Comparison of ENCODE assay signal across 8 cellular contexts in genomic region chr19:47231215-47232054, GRCh38. TPM values are rescaled to one million over a fixed set of nuclear protein-coding genes. Genes with fewer than 3 reads are reported as not detected.
DNase-seq lines count a peak whose midpoint lies in the region; ATAC-seq and TF ChIP-seq lines count a peak whose summit lies in the region.

No MANE protein-coding gene starts in this region.

- peaks cover 48% of the 10 kb centered on the region for H3F3A ChIP-seq in neural progenitor cell (ENCODE audit: low read depth)

- no peaks in the 10 kb centered on the region for H3K9me3 Mint-ChIP-seq in neural progenitor cell

- H3K4me3 Mint-ChIP-seq in neural progenitor cell, result peak overlapping the region; percentile 83

- H3K4me1 ChIP-seq in foreskin keratinocyte (peaks cover 18% of the 10 kb centered on the region), neural progenitor cell (peaks cover 16% of the 10 kb centered on the region), stomach (peaks cover 48 to 64% (median 52%) of the 10 kb centered on the region in 4 donors)

- peak overlapping the region; percentile 74 for H3K4me2 ChIP-seq in neural progenitor cell

- no peaks in the 10 kb centered on the region for H3K36me3 ChIP-seq in neural progenitor cell
- H3K36me3 ChIP-seq in stomach, result no peaks in the 10 kb centered on the region

- H3K36me3 Mint-ChIP-seq in neural progenitor cell, result no peaks in the 10 kb centered on the region

- no peak overlapping the region for H3K9ac ChIP-seq in neural progenitor cell

- H3K9me3 ChIP-seq in neural progenitor cell (ENCODE audit: low read depth) (no peaks in the 10 kb centered on the region), stomach (no peaks in the 10 kb centered on the region)

- H3K4me3 ChIP-seq in neural progenitor cell (peak overlapping the region; percentile 100), stomach (peak overlapping the region; percentile 74 to 99 (median 97))

- no peak for TF ChIP-seq EP300 in stomach (IDR thresholded peaks at IDR 0.05)

- ATAC-seq in HG03521 (IDR thresholded peaks at IDR 0.05; ENCODE audit: unreplicated experiment) (peak; percentile 36), foreskin keratinocyte (peak; percentile 29)

- peaks cover 20% of the 10 kb centered on the region for H3K27me3 Mint-ChIP-seq in neural progenitor cell (ENCODE audit: insufficient read depth, low read depth)

- DNase-seq in NCI-H2081 (lab: John Stamatoyannopoulos, UW) (peak; percentile 62 to 64), NCI-H2081 treated with DMSO at 0.1 percent for 48 hours (lab: John Stamatoyannopoulos, UW) (no peak), RPMI8226 (peak; percentile 85), activated gamma-delta T cell treated with Interleukin-2 at 50 U/mL for 16 hours (peak; percentile 89), foreskin keratinocyte (peak in 1 of 2 donors; percentile 60), neural progenitor cell (ENCODE audit: low spot score) (peak; percentile 90), stomach (peak; percentile 93)

- H3K27ac ChIP-seq in foreskin keratinocyte (peak overlapping the region; percentile 89), neural progenitor cell (no peak overlapping the region), stomach (peak overlapping the region; percentile 83 to 99 (median 91))

- 2 to 23% (median 7%) methylated on average over 3 to 51 of the region's 51 CpGs for WGBS in stomach, 5 donors

- H3K27ac Mint-ChIP-seq in neural progenitor cell, result peak overlapping the region; percentile 26

- no peak for TF ChIP-seq POLR2A in stomach (IDR thresholded peaks at IDR 0.05)

- H3K4me1 Mint-ChIP-seq in neural progenitor cell, result peaks cover 16% of the 10 kb centered on the region

- peak overlapping the region; percentile 55 for H2AFZ ChIP-seq in neural progenitor cell (replicated peaks)

- no peaks in the 10 kb centered on the region for H3K27me3 ChIP-seq in foreskin keratinocyte
- H3K27me3 ChIP-seq in neural progenitor cell, result no peaks in the 10 kb centered on the region
- H3K27me3 ChIP-seq in stomach, result no peaks in the 10 kb centered on the region

- H4K20me1 ChIP-seq in neural progenitor cell (ENCODE audit: low read depth), result peaks cover 24% of the 10 kb centered on the region

- intact Hi-C loops in stomach (cut with DNase I; ENCODE audit: low total_unique reads), result no loop called here

- H3K79me2 ChIP-seq in neural progenitor cell (ENCODE audit: low read depth), result peaks cover 34% of the 10 kb centered on the region

- no peak for TF ChIP-seq CTCF in foreskin keratinocyte (conservative IDR thresholded peaks at IDR 0.05)
- TF ChIP-seq CTCF in neural progenitor cell (IDR thresholded peaks at IDR 0.05), result no peak
- TF ChIP-seq CTCF in stomach (IDR thresholded peaks at IDR 0.05), result no peak

RNA-seq across cellular contexts. Expression of gene BBC3, which starts 0.4 kb away (rescaled TPM):
- total RNA-seq in foreskin keratinocyte, result 3.9 and 4.3 TPM in 2 replicates
- polyA plus RNA-seq in foreskin keratinocyte, result 4.7 and 5.5 TPM in 2 replicates
- total RNA-seq in neural progenitor cell (ENCODE audit: low replicate concordance), result 2.8 and 19.1 TPM in 2 replicates
- total RNA-seq in stomach, result 10 to 100 TPM in 4 of 5 donors, 1 to 10 TPM in 1; 2.9 to 69.2 (median 17.0) TPM
- polyA plus RNA-seq in stomach, result 1 to 10 TPM; 6.0 to 9.8 (median 8.7) TPM

RNA-seq across cellular contexts. Expression of gene CCDC9, which starts 24.9 kb away (rescaled TPM):
- total RNA-seq in foreskin keratinocyte, result 8.2 and 11.3 TPM in 2 replicates
- 13.9 and 15.3 TPM in 2 replicates for polyA plus RNA-seq in foreskin keratinocyte
- total RNA-seq in neural progenitor cell (ENCODE audit: low replicate concordance), result 3.4 and 16.0 TPM in 2 replicates
- total RNA-seq in stomach, result 10 to 100 TPM; 16.1 to 62.4 (median 21.7) TPM
- polyA plus RNA-seq in stomach, result 10 to 100 TPM; 14.3 to 35.1 (median 20.9) TPM

RNA-seq across cellular contexts. Expression of gene INAFM1, which starts 43.2 kb away (rescaled TPM):
- total RNA-seq in foreskin keratinocyte (2.2 and 3.2 TPM in 2 replicates), neural progenitor cell (ENCODE audit: low replicate concordance) (3.7 TPM in 1 of 2 replicates, not detected in the other), stomach (1 to 10 TPM in 4 of 5 donors, not detected in 1; 1.8 to 7.7 (median 4.5) TPM)
- polyA plus RNA-seq in foreskin keratinocyte (5.5 and 7.9 TPM in 2 replicates), stomach (10 to 100 TPM; 14.1 to 48.0 (median 18.7) TPM)
